In genomic region chr11:6475936-6476335, GRCh38 we compare ENCODE assay signal across 10 cellular contexts. TPM values are rescaled to one million over a fixed set of nuclear protein-coding genes. Genes with fewer than 3 reads are reported as not detected.
DNase-seq lines count a peak whose midpoint lies in the region; ATAC-seq and TF ChIP-seq lines count a peak whose summit lies in the region.
"Had no signal": no experiment of that assay in that cellular context is flagged by ENCODE, and none has a peak within 500 bp of the region (broad histone marks: within the 10 kb centered on the region; RNA-seq: fewer than 3 reads in every experiment).

No MANE protein-coding gene starts in this region.

- dilution Hi-C loops in mammary epithelial cell (cut with HindIII; ENCODE audit: low sequenced_read_pairs) = loop anchor here (5.0 kb wide), 2 partner anchors 39 to 126 kb away; partner anchors contain the start of genes ILK and RRP8

- CTCF ChIA-PET in mammary epithelial cell (lab: Charles Lee; ENCODE audit: low non-redundant PET) = interaction anchor here (0.6 kb wide), 1 partner anchor 458 kb away, joined by 14 read pairs; no protein-coding TSS in a partner anchor

- H3K27me3 ChIP-seq in mammary epithelial cell (ENCODE audit: insufficient read depth, low read length) (no peaks in the 10 kb centered on the region), esophagus squamous epithelium (no peaks in the 10 kb centered on the region)
- H3K27me3 ChIP-seq: BLaER1 had no signal

- intact Hi-C loops in mammary epithelial cell (cut with micrococcal nuclease) = no loop called here
- intact Hi-C loops in esophagus squamous epithelium (cut with DNase I) = no loop called here

- no peak overlapping the region for H2AFZ ChIP-seq in mammary epithelial cell (ENCODE audit: low read depth, low read length)

- in situ Hi-C loops in T47D (cut with HindIII; ENCODE audit: low pct_unique_long_range_greater_than_20kb, low sequenced_read_pairs) = no loop called here
- in situ Hi-C loops in mammary epithelial cell (cut with MboI; ENCODE audit: low sequenced_read_pairs in 2 of 2) = loop anchor here in 1 of 2 donors (10.0 kb wide), 1 partner anchor 139 kb away; the partner anchor contains the start of genes TAF10 and TPP1

- DNase-seq in T47D (ENCODE audit: low read depth in 1 of 2, low spot score in 1 of 2) = peak; percentile 33 to 93
- DNase-seq in mammary epithelial cell = no peak
- peak; percentile 31 for DNase-seq in NCI-H748 treated with DMSO at 0.1 percent for 48 hours (lab: John Stamatoyannopoulos, UW)
- DNase-seq in epithelial cell of proximal tubule (ENCODE audit: low read depth) = no peak
- no peak for DNase-seq in esophagus squamous epithelium (lab: John Stamatoyannopoulos, UW)
- DNase-seq in D341Med (ENCODE audit: low spot score) = no peak
- DNase-seq in activated CD8-positive, alpha-beta memory T cell treated with anti-CD3 and anti-CD28 coated beads, Interleukin-2, amount 50 U/mL, for 4 hours = no peak
- DNase-seq: NK-92 treated with Interleukin-12 subunit alpha and Interleukin-12 subunit beta, amount 100 ng/mL, for 24 hours had no signal

- H3K36me3 ChIP-seq in mammary epithelial cell (ENCODE audit: insufficient read depth, low read length) (peaks cover 13% of the 10 kb centered on the region), esophagus squamous epithelium (peaks cover 10 to 31% (median 14%) of the 10 kb centered on the region in 3 donors)

- H3K4me1 ChIP-seq in mammary epithelial cell (ENCODE audit: insufficient read depth, low read length) (peaks cover 24% of the 10 kb centered on the region), esophagus squamous epithelium (peaks cover 23 to 53% (median 25%) of the 10 kb centered on the region in 3 donors)

- ATAC-seq in HG03354 (IDR thresholded peaks at IDR 0.05; ENCODE audit: poor library complexity, severe bottlenecking, unreplicated experiment) = no peak

- H3K9me3 ChIP-seq in mammary epithelial cell (replicated peaks; ENCODE audit: insufficient read depth, low read length) = no peaks in the 10 kb centered on the region
- no peaks in the 10 kb centered on the region for H3K9me3 ChIP-seq in esophagus squamous epithelium
- H3K9me3 ChIP-seq: BLaER1 had no signal

- WGBS in mammary epithelial cell (ENCODE audit: low coverage, missing lambda C conversion rate) = 79% methylated on average over 4 of the region's 5 CpGs
- 60 to 72% methylated on average over 5 of the region's 5 CpGs for WGBS in esophagus squamous epithelium, 2 donors

- no peak overlapping the region for H3K4me2 ChIP-seq in mammary epithelial cell (ENCODE audit: insufficient read depth, low read depth, low read length)
- H3K4me2 ChIP-seq: BLaER1 had no signal

- H4K20me1 ChIP-seq in mammary epithelial cell (ENCODE audit: insufficient read depth, low read length) = no peaks in the 10 kb centered on the region
- H4K20me1 ChIP-seq: BLaER1 had no signal

- TF ChIP-seq POLR2A in esophagus squamous epithelium (IDR thresholded peaks at IDR 0.05) = no peak

- H3K9ac ChIP-seq in mammary epithelial cell (ENCODE audit: insufficient read depth, low read length) = no peak overlapping the region
- H3K9ac ChIP-seq: BLaER1 had no signal

- H3K4me3 ChIP-seq in mammary epithelial cell (replicated peaks in 1 of 3; ENCODE audit: insufficient read depth in 1 of 3, low read depth in 2 of 3, low read length in 3 of 3) (no peak overlapping the region), epithelial cell of proximal tubule (ENCODE audit: low read depth, low read length) (no peak overlapping the region), esophagus squamous epithelium (no peak overlapping the region)
- H3K4me3 ChIP-seq: BLaER1 had no signal

- H3K79me2 ChIP-seq in mammary epithelial cell (ENCODE audit: insufficient read depth, low read length) = peaks cover 50% of the 10 kb centered on the region

- TF ChIP-seq CTCF in mammary epithelial cell (conservative IDR thresholded peaks at IDR 0.05 in 1 of 2, IDR thresholded peaks at IDR 0.05 in 1 of 2; ENCODE audit: extremely low read depth in 1 of 2, insufficient read depth in 1 of 2, low read depth in 1 of 2, low read length in 2 of 2) = peak in 1 of 2 donors; percentile 2
- TF ChIP-seq CTCF in epithelial cell of proximal tubule (conservative IDR thresholded peaks at IDR 0.05; ENCODE audit: low read depth, low read length) = peak; percentile 25
- TF ChIP-seq CTCF in esophagus squamous epithelium (IDR thresholded peaks at IDR 0.05) = no peak

- no TSS peak for BruUV-seq in mammary epithelial cell (replicated peaks; lab: Mats Ljungman, UMichigan)

- no peak overlapping the region for H3K27ac ChIP-seq in mammary epithelial cell (ENCODE audit: insufficient read depth, low read depth, low read length)
- H3K27ac ChIP-seq in esophagus squamous epithelium = no peak overlapping the region
- H3K27ac ChIP-seq: BLaER1 had no signal

RNA-seq across cellular contexts. Expression of gene TRIM3, which starts 2.2 kb away (rescaled TPM):
- 10 to 100 TPM in 1 of 2 donors, 1 to 10 TPM in 1; 9.3 to 20.8 TPM for total RNA-seq in mammary epithelial cell
- polyA plus RNA-seq in mammary epithelial cell = 10.2 TPM
- 17.7 TPM for polyA minus RNA-seq in mammary epithelial cell
- 10.0 and 31.0 TPM in 2 replicates for total RNA-seq in epithelial cell of proximal tubule
- 10 to 100 TPM in 1 of 4 donors, 1 to 10 TPM in 3; 4.0 to 13.5 (median 7.0) TPM for total RNA-seq in esophagus squamous epithelium

RNA-seq across cellular contexts. Expression of gene ARFIP2, which starts 5.2 kb away (rescaled TPM):
- total RNA-seq in mammary epithelial cell (10 to 100 TPM; 70.5 to 76.2 TPM), epithelial cell of proximal tubule (55.2 and 57.7 TPM in 2 replicates), esophagus squamous epithelium (10 to 100 TPM; 39.4 to 74.6 (median 50.8) TPM)
- 79.1 TPM for polyA plus RNA-seq in mammary epithelial cell
- polyA minus RNA-seq in mammary epithelial cell = 22.9 TPM

RNA-seq across cellular contexts. Expression of gene TIMM10B, which starts 5.4 kb away (rescaled TPM):
- 10 to 100 TPM; 36.0 to 42.7 TPM for total RNA-seq in mammary epithelial cell
- 40.4 TPM for polyA plus RNA-seq in mammary epithelial cell
- 18.1 TPM for polyA minus RNA-seq in mammary epithelial cell
- total RNA-seq in epithelial cell of proximal tubule = 27.0 and 34.9 TPM in 2 replicates
- 10 to 100 TPM; 17.0 to 40.2 (median 29.6) TPM for total RNA-seq in esophagus squamous epithelium

RNA-seq across cellular contexts. Expression of gene DNHD1, which starts 21.1 kb away (rescaled TPM):
- total RNA-seq in mammary epithelial cell (1 to 10 TPM; 5.5 to 9.4 TPM), epithelial cell of proximal tubule (1.0 and 1.2 TPM in 2 replicates), esophagus squamous epithelium (10 to 100 TPM in 1 of 4 donors, 1 to 10 TPM in 3; 1.3 to 11.8 (median 7.7) TPM)
- 3.1 TPM for polyA plus RNA-seq in mammary epithelial cell
- polyA minus RNA-seq in mammary epithelial cell = 4.0 TPM

RNA-seq across cellular contexts. Expression of gene HPX, which starts 35.1 kb away (rescaled TPM):
- total RNA-seq in mammary epithelial cell = 1 to 10 TPM in 1 of 2 donors, under 1 TPM in 1; 0.83 to 2.0 TPM
- polyA plus RNA-seq in mammary epithelial cell = 0.53 TPM
- polyA minus RNA-seq in mammary epithelial cell = not detected
- 0.06 and 1.0 TPM in 2 replicates for total RNA-seq in epithelial cell of proximal tubule
- under 1 TPM in 1 of 4 donors, not detected in 3; 0.76 TPM for total RNA-seq in esophagus squamous epithelium

Comparison
In these comparisons a context has a peak if more than half of its experiments do, and no peak if none do; other contexts are left out.
1. DNase-seq: peak in T47D (2 of 2) and NCI-H748 treated with DMSO at 0.1 percent for 48 hours (single experiment); none in mammary epithelial cell (single experiment), epithelial cell of proximal tubule (single experiment), esophagus squamous epithelium (single experiment), D341Med (single experiment) and activated CD8-positive, alpha-beta memory T cell treated with anti-CD3 and anti-CD28 coated beads, Interleukin-2, amount 50 U/mL, for 4 hours (single experiment).